In the genomic region with DNA sequence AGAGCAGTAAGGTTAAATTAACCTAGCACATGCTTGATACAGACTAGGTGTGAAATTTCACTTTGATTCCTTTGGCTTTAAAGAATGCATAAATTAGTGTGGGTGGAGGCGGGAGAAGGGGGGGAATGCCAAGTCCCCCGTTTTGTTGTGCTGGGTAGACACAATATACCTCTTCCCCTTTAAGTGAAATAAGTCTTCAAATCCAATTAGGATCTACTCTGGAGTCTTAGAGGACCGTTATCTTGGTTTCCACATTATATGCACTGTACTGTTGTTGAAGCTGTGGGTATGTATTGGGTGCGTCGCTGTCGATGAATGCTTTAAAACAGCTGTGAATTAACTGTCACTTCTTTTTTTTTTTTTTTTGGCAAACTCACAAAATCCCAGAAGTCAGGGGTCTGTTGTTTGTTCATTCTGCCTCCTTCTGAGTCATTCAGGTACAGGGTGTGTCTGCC, we compare ENCODE assay signal across 7 cellular contexts. TPM values are rescaled to one million over a fixed set of nuclear protein-coding genes. Genes with fewer than 3 reads are reported as not detected.
A peak's percentile ranks its signal among the peaks of the same experiment; 100 is the strongest.
DNase-seq lines count a peak whose midpoint lies in the region; ATAC-seq and TF ChIP-seq lines count a peak whose summit lies in the region.

No MANE protein-coding gene starts in this region.

- H3K9me2 ChIP-seq in GM23338 (ENCODE audit: insufficient read depth), result no peaks in the 10 kb centered on the region

- no peak for TF ChIP-seq EP300 in gastroesophageal sphincter (IDR thresholded peaks at IDR 0.05)

- H3K27ac ChIP-seq in GM23338 (ENCODE audit: low read depth) (no peak overlapping the region), gastroesophageal sphincter (peak overlapping the region in 3 of 4 donors; percentile 82 to 84 (median 83))

- ATAC-seq in GM23338 (no peak), gastroesophageal sphincter (no peak)

- H3K36me3 ChIP-seq in GM23338 (ENCODE audit: insufficient read depth), result no peaks in the 10 kb centered on the region
- H3K36me3 ChIP-seq in gastroesophageal sphincter, result peaks cover 0 to 14% of the 10 kb centered on the region in 2 donors

- no peaks in the 10 kb centered on the region for H3K79me2 ChIP-seq in GM23338 (replicated peaks; ENCODE audit: insufficient read depth)

- peak overlapping the region; percentile 90 for H3K4me2 ChIP-seq in GM23338

- H3K9me3 ChIP-seq in gastroesophageal sphincter, result no peaks in the 10 kb centered on the region

- H3K4me1 ChIP-seq in GM23338 (ENCODE audit: insufficient read depth) (peaks cover 20% of the 10 kb centered on the region), gastroesophageal sphincter (peaks cover 0 to 24% (median 4%) of the 10 kb centered on the region in 3 donors)

- WGBS in gastroesophageal sphincter (ENCODE audit: low coverage in 1 of 2), 2 donors, result 28 to 31% methylated on average over 6 of the region's 6 CpGs

- H3K4me3 ChIP-seq in GM23338 (peak overlapping the region; percentile 97), gastroesophageal sphincter (peak overlapping the region in 1 of 2 donors; percentile 70)

- no peak overlapping the region for H3K27ac Mint-ChIP-seq in GM23338
- H3K27ac Mint-ChIP-seq in T-helper 2 cell treated with Interferon-gamma antibody and Interleukin-4, amounts not matched to agents 5 μg/mL and 100 μg/mL, for 36 hours, result peak overlapping the region; percentile 97

- H3F3A ChIP-seq in GM23338 (replicated peaks; ENCODE audit: low read depth), result peaks cover 4% of the 10 kb centered on the region; the same call in 1 of the 2 replicates

- DNase-seq in GM23338 (ENCODE audit: low spot score) (peak; percentile 15), dedifferentiated amniotic fluid mesenchymal stem cell (ENCODE audit: extremely low spot score) (no peak), NOMO-1 (lab: John Stamatoyannopoulos, UW; ENCODE audit: unreplicated experiment in 2 of 2) (no peak), CD1c-positive myeloid dendritic cell (ENCODE audit: extremely low spot score) (no peak)
- DNase-seq in T-helper 2 cell treated with Interferon-gamma antibody and Interleukin-4, amounts not matched to agents 5 μg/mL and 100 μg/mL, for 36 hours (ENCODE audit: low spot score), result peak; percentile 26
- DNase-seq in stimulated activated CD4-positive, alpha-beta T cell treated with anti-CD3 and anti-CD28 coated beads, Interleukin-4, amount 100 ng/mL, for 24 hours, result peak; percentile 48

- H3K27me3 Mint-ChIP-seq in GM23338 (ENCODE audit: insufficient read depth, low read depth, poor library complexity), result peaks cover 36% of the 10 kb centered on the region
- H3K27me3 Mint-ChIP-seq in T-helper 2 cell treated with Interferon-gamma antibody and Interleukin-4, amounts not matched to agents 5 μg/mL and 100 μg/mL, for 36 hours (ENCODE audit: low read depth), result no peaks in the 10 kb centered on the region

- TF ChIP-seq CTCF in GM23338 (conservative IDR thresholded peaks at IDR 0.05; ENCODE audit: low read depth in 2 of 2) (no peak), gastroesophageal sphincter (IDR thresholded peaks at IDR 0.05) (no peak)

- H2AFZ ChIP-seq in GM23338, result peak overlapping the region; percentile 99

- no peak for TF ChIP-seq POLR2A in gastroesophageal sphincter (IDR thresholded peaks at IDR 0.05)

- H3K36me3 Mint-ChIP-seq in GM23338 (ENCODE audit: low read depth), result peaks cover 9% of the 10 kb centered on the region
- H3K36me3 Mint-ChIP-seq in T-helper 2 cell treated with Interferon-gamma antibody and Interleukin-4, amounts not matched to agents 5 μg/mL and 100 μg/mL, for 36 hours (ENCODE audit: low read depth), result peaks cover 72% of the 10 kb centered on the region

- peaks cover 47% of the 10 kb centered on the region for H3K27me3 ChIP-seq in GM23338 (ENCODE audit: insufficient read depth)
- no peaks in the 10 kb centered on the region for H3K27me3 ChIP-seq in gastroesophageal sphincter

- no peaks in the 10 kb centered on the region for H4K20me1 ChIP-seq in GM23338 (replicated peaks; ENCODE audit: insufficient read depth)

- H3K9me3 Mint-ChIP-seq in GM23338, result no peaks in the 10 kb centered on the region
- peaks cover 17% of the 10 kb centered on the region for H3K9me3 Mint-ChIP-seq in T-helper 2 cell treated with Interferon-gamma antibody and Interleukin-4, amounts not matched to agents 5 μg/mL and 100 μg/mL, for 36 hours

- H3K4me1 Mint-ChIP-seq in GM23338, result peaks cover 18% of the 10 kb centered on the region
- H3K4me1 Mint-ChIP-seq in T-helper 2 cell treated with Interferon-gamma antibody and Interleukin-4, amounts not matched to agents 5 μg/mL and 100 μg/mL, for 36 hours (ENCODE audit: low read depth), result peaks cover 48% of the 10 kb centered on the region

- H3K4me3 Mint-ChIP-seq in GM23338, result peak overlapping the region; percentile 84
- peak overlapping the region; percentile 97 for H3K4me3 Mint-ChIP-seq in T-helper 2 cell treated with Interferon-gamma antibody and Interleukin-4, amounts not matched to agents 5 μg/mL and 100 μg/mL, for 36 hours

TF ChIP-seq in GM23338, 12 proteins besides CTCF, POLR2A, EP300 and RAD21 (continues in another document):
- TF ChIP-seq POLR2AphosphoS5 (IDR thresholded peaks at IDR 0.05; ENCODE audit: low read depth) (no peak), NANOG (IDR thresholded peaks at IDR 0.05; ENCODE audit: borderline replicate concordance) (no peak), STAT1 (IDR thresholded peaks at IDR 0.05; ENCODE audit: unreplicated experiment) (no peak), EZH2 (IDR thresholded peaks at IDR 0.05; ENCODE audit: low read depth, unreplicated experiment) (no peak), CREB1 (CRISPR knock-in tag; IDR thresholded peaks at IDR 0.05; ENCODE audit: low read depth) (no peak)
- TF ChIP-seq, protein P1, sequence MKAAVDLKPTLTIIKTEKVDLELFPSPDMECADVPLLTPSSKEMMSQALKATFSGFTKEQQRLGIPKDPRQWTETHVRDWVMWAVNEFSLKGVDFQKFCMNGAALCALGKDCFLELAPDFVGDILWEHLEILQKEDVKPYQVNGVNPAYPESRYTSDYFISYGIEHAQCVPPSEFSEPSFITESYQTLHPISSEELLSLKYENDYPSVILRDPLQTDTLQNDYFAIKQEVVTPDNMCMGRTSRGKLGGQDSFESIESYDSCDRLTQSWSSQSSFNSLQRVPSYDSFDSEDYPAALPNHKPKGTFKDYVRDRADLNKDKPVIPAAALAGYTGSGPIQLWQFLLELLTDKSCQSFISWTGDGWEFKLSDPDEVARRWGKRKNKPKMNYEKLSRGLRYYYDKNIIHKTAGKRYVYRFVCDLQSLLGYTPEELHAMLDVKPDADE (IDR thresholded peaks at IDR 0.05), result no peak
- TF ChIP-seq, protein P2, sequence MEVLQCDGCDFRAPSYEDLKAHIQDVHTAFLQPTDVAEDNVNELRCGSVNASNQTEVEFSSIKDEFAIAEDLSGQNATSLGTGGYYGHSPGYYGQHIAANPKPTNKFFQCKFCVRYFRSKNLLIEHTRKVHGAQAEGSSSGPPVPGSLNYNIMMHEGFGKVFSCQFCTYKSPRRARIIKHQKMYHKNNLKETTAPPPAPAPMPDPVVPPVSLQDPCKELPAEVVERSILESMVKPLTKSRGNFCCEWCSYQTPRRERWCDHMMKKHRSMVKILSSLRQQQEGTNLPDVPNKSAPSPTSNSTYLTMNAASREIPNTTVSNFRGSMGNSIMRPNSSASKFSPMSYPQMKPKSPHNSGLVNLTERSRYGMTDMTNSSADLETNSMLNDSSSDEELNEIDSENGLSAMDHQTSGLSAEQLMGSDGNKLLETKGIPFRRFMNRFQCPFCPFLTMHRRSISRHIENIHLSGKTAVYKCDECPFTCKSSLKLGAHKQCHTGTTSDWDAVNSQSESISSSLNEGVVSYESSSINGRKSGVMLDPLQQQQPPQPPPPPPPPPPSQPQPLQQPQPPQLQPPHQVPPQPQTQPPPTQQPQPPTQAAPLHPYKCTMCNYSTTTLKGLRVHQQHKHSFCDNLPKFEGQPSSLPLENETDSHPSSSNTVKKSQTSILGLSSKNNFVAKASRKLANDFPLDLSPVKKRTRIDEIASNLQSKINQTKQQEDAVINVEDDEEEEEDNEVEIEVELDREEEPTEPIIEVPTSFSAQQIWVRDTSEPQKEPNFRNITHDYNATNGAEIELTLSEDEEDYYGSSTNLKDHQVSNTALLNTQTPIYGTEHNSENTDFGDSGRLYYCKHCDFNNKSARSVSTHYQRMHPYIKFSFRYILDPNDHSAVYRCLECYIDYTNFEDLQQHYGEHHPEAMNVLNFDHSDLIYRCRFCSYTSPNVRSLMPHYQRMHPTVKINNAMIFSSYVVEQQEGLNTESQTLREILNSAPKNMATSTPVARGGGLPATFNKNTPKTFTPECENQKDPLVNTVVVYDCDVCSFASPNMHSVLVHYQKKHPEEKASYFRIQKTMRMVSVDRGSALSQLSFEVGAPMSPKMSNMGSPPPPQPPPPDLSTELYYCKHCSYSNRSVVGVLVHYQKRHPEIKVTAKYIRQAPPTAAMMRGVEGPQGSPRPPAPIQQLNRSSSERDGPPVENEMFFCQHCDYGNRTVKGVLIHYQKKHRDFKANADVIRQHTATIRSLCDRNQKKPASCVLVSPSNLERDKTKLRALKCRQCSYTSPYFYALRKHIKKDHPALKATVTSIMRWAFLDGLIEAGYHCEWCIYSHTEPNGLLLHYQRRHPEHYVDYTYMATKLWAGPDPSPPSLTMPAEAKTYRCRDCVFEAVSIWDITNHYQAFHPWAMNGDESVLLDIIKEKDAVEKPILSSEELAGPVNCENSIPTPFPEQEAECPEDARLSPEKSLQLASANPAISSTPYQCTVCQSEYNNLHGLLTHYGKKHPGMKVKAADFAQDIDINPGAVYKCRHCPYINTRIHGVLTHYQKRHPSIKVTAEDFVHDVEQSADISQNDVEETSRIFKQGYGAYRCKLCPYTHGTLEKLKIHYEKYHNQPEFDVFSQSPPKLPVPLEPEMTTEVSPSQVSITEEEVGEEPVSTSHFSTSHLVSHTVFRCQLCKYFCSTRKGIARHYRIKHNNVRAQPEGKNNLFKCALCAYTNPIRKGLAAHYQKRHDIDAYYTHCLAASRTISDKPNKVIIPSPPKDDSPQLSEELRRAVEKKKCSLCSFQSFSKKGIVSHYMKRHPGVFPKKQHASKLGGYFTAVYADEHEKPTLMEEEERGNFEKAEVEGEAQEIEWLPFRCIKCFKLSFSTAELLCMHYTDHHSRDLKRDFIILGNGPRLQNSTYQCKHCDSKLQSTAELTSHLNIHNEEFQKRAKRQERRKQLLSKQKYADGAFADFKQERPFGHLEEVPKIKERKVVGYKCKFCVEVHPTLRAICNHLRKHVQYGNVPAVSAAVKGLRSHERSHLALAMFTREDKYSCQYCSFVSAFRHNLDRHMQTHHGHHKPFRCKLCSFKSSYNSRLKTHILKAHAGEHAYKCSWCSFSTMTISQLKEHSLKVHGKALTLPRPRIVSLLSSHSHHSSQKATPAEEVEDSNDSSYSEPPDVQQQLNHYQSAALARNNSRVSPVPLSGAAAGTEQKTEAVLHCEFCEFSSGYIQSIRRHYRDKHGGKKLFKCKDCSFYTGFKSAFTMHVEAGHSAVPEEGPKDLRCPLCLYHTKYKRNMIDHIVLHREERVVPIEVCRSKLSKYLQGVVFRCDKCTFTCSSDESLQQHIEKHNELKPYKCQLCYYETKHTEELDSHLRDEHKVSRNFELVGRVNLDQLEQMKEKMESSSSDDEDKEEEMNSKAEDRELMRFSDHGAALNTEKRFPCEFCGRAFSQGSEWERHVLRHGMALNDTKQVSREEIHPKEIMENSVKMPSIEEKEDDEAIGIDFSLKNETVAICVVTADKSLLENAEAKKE (CRISPR knock-in tag; IDR thresholded peaks at IDR 0.05), result no peak

RNA-seq across cellular contexts. Expression of a gene that starts 1.6 kb away (rescaled TPM):
- 4.1 and 5.2 TPM in 2 replicates for total RNA-seq in GM23338 (2014; rRNA removed; shearing (Covaris generic))
- polyA plus RNA-seq in GM23338 (2016; fragmentation: Nextera tagmentation; extraction: Ambion mirVana), result 2.6 and 2.7 TPM in 2 replicates
- 10 to 100 TPM; 13.9 to 73.6 (median 47.8) TPM for total RNA-seq in gastroesophageal sphincter

Comparison
In these comparisons a context has a peak if more than half of its experiments do, and no peak if none do; other contexts are left out.
1. DNase-seq: peak in GM23338 (single experiment), T-helper 2 cell treated with Interferon-gamma antibody and Interleukin-4, amounts not matched to agents 5 μg/mL and 100 μg/mL, for 36 hours (single experiment) and stimulated activated CD4-positive, alpha-beta T cell treated with anti-CD3 and anti-CD28 coated beads, Interleukin-4, amount 100 ng/mL, for 24 hours (single experiment); none in dedifferentiated amniotic fluid mesenchymal stem cell (single experiment), NOMO-1 (0 of 2) and CD1c-positive myeloid dendritic cell (single experiment).